In the genomic region with DNA sequence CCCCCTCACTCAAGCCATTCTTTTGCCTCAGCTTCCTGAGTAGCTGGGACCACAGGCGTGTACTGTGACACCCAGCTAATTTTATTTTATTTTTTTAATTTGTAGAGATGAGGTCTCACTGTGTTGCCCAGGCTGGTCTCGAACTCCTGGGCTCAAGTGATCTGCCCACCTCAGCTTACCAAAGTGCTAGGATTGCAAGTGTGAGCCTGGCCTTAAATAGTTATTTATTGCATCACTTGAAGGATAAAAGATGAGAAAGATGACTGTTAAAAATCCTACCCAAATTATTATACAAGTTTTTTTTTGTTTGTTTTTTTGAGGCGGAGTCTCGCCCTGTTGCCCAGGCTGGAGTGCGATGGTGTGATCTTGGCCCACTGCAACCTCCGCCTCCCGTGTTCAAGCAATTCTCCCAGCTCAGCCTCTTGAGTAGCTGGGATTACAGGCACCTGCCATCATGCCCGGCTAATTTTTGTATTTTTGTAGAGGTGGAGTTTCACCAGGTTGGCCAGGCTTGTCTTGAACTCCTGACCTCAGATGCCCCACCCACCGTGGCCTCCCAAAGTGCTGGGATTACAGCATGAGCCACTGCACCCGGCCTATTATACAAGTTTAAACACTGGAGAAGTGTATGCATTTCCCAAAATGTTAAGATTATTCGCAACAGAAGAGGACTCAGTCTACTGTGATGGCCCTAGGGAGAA, we compare ENCODE assay signal across 2 cellular contexts.
TF ChIP-seq lines count a peak whose summit lies in the region.

No MANE protein-coding gene starts in this region.

TF ChIP-seq in SK-N-SH, 30 proteins besides CTCF, POLR2A, EP300 and RAD21 (continued from another document):
- TF ChIP-seq, protein P1, sequence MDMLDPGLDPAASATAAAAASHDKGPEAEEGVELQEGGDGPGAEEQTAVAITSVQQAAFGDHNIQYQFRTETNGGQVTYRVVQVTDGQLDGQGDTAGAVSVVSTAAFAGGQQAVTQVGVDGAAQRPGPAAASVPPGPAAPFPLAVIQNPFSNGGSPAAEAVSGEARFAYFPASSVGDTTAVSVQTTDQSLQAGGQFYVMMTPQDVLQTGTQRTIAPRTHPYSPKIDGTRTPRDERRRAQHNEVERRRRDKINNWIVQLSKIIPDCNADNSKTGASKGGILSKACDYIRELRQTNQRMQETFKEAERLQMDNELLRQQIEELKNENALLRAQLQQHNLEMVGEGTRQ (IDR thresholded peaks at IDR 0.05; ENCODE audit: borderline replicate concordance, low read depth, low read length) = no peak
- TF ChIP-seq EZH2phosphoT487 (IDR thresholded peaks at IDR 0.05; ENCODE audit: borderline replicate concordance, low read depth) = no peak

TF ChIP-seq in SK-N-SH treated with all-trans-retinoic acid at 6 μM for 48 hours, 23 proteins besides CTCF, POLR2A, EP300 and RAD21 (continued from another document):
- TF ChIP-seq PATZ1 (CRISPR knock-in tag; IDR thresholded peaks at IDR 0.05; ENCODE audit: borderline replicate concordance) = no peak
- TF ChIP-seq ZNF8 (CRISPR knock-in tag; IDR thresholded peaks at IDR 0.05) = no peak
- no peak for TF ChIP-seq CSRNP3 (CRISPR knock-in tag; IDR thresholded peaks at IDR 0.05)
- TF ChIP-seq, protein P2, sequence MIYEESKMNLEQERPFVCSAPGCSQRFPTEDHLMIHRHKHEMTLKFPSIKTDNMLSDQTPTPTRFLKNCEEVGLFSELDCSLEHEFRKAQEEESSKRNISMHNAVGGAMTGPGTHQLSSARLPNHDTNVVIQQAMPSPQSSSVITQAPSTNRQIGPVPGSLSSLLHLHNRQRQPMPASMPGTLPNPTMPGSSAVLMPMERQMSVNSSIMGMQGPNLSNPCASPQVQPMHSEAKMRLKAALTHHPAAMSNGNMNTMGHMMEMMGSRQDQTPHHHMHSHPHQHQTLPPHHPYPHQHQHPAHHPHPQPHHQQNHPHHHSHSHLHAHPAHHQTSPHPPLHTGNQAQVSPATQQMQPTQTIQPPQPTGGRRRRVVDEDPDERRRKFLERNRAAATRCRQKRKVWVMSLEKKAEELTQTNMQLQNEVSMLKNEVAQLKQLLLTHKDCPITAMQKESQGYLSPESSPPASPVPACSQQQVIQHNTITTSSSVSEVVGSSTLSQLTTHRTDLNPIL (CRISPR knock-in tag; IDR thresholded peaks at IDR 0.05; ENCODE audit: low read depth) = no peak
- TF ChIP-seq ISL1 (CRISPR knock-in tag; IDR thresholded peaks at IDR 0.05) = no peak
- TF ChIP-seq ARNTL (CRISPR knock-in tag; IDR thresholded peaks at IDR 0.05; ENCODE audit: borderline replicate concordance, low read depth) = no peak
- TF ChIP-seq CSDC2 (CRISPR knock-in tag; IDR thresholded peaks at IDR 0.05) = no peak
- no peak for TF ChIP-seq ZFP3 (CRISPR knock-in tag; IDR thresholded peaks at IDR 0.05)
- TF ChIP-seq GLIS3 (CRISPR knock-in tag; IDR thresholded peaks at IDR 0.05) = no peak
- TF ChIP-seq ZFP30 (CRISPR knock-in tag; IDR thresholded peaks at IDR 0.05) = no peak
- TF ChIP-seq OSR1 (CRISPR knock-in tag; IDR thresholded peaks at IDR 0.05) = no peak
- TF ChIP-seq ZNF565 (CRISPR knock-in tag; conservative IDR thresholded peaks at IDR 0.05; ENCODE audit: low read depth) = no peak
- no peak for TF ChIP-seq SNAI2 (CRISPR knock-in tag; IDR thresholded peaks at IDR 0.05)
